In genomic region chr2:225488743-225489142, GRCh38 we compare ENCODE assay signal across 12 cellular contexts.
"Had no signal": no experiment of that assay in that cellular context is flagged by ENCODE, and none has a peak within 500 bp of the region (broad histone marks: within the 10 kb centered on the region; RNA-seq: fewer than 3 reads in every experiment).

No MANE protein-coding gene starts in this region.

- ATAC-seq: WTC11 had no signal

- H3K36me3 Mint-ChIP-seq: mesothelial cell of epicardium, WTC11 had no signal

- H3K4me3 Mint-ChIP-seq: activated CD4-positive, alpha-beta T cell treated with anti-CD3 and anti-CD28 coated beads, Interleukin-2, amount 10 ng/mL, durations not matched to agents 24 days and 14 days; mesothelial cell of epicardium; WTC11 had no signal

- H3K27ac Mint-ChIP-seq: activated CD4-positive, alpha-beta T cell treated with anti-CD3 and anti-CD28 coated beads, Interleukin-2, amount 10 ng/mL, durations not matched to agents 24 days and 14 days; mesothelial cell of epicardium; WTC11 had no signal

- H3K4me1 Mint-ChIP-seq: activated CD4-positive, alpha-beta T cell treated with anti-CD3 and anti-CD28 coated beads, Interleukin-2, amount 10 ng/mL, durations not matched to agents 24 days and 14 days had no signal

- DNase-seq: activated CD4-positive, alpha-beta T cell treated with anti-CD3 and anti-CD28 coated beads, Interleukin-2, amount 10 ng/mL, durations not matched to agents 24 days and 14 days; activated CD8-positive, alpha-beta memory T cell treated with anti-CD3 and anti-CD28 coated beads for 24 hours; activated naive CD4-positive, alpha-beta T cell treated with anti-CD3 and anti-CD28 coated beads, Interleukin-2, amount 50 U/mL, for 16 hours; colonic mucosa; effector CD4-positive, alpha-beta T cell; hippocampal formation; kidney glomerular epithelial cell; stimulated activated CD4-positive, alpha-beta T cell treated with anti-CD3 and anti-CD28 coated beads, Interleukin-15, amount 100 ng/mL, for 24 hours; stimulated activated CD4-positive, alpha-beta T cell treated with anti-CD3 and anti-CD28 coated beads, Interleukin-4, amount 100 ng/mL, for 24 hours; stomach had no signal

- H3K27me3 Mint-ChIP-seq: activated CD4-positive, alpha-beta T cell treated with anti-CD3 and anti-CD28 coated beads, Interleukin-2, amount 10 ng/mL, durations not matched to agents 24 days and 14 days had no signal

- H3K9me3 Mint-ChIP-seq: activated CD4-positive, alpha-beta T cell treated with anti-CD3 and anti-CD28 coated beads, Interleukin-2, amount 10 ng/mL, durations not matched to agents 24 days and 14 days; WTC11 had no signal
